Comparison of ENCODE assay signal across 8 cellular contexts in genomic region chr17:39730095-39730921, GRCh38. TPM values are rescaled to one million over a fixed set of nuclear protein-coding genes. Genes with fewer than 3 reads are reported as not detected.
DNase-seq lines count a peak whose midpoint lies in the region; ATAC-seq and TF ChIP-seq lines count a peak whose summit lies in the region.

TSS of gene MIEN1 (minus strand) at chr17:39730532. CDS start at chr17:39730495, 37 bp downstream.

- peaks cover 16% of the 10 kb centered on the region for H3K36me3 Mint-ChIP-seq in activated CD8-positive, alpha-beta T cell treated with anti-CD3 and anti-CD28 coated beads for 36 hours (ENCODE audit: low read depth)

- CTCF ChIA-PET in activated CD8-positive, alpha-beta T cell treated with anti-CD3 and anti-CD28 coated beads for 36 hours (lab: Charles Lee): interaction anchor here (0.7 to 6.3 kb wide), 34 partner anchors 11 to 324 kb away, joined by 3 to 54 read pairs (median 4); partner anchors contain the start of genes IKZF3, MED24, PGAP3 and PNMT

- H3K27ac Mint-ChIP-seq in activated CD8-positive, alpha-beta T cell treated with anti-CD3 and anti-CD28 coated beads for 36 hours: peak within 1 kb of the TSS; percentile 91

- H3K4me1 Mint-ChIP-seq in activated CD8-positive, alpha-beta T cell treated with anti-CD3 and anti-CD28 coated beads for 36 hours (ENCODE audit: low read depth): peaks cover 17% of the 10 kb centered on the region

- peaks cover 0 to 17% of the 10 kb centered on the region in 2 donors for H3K36me3 ChIP-seq in lung (ENCODE audit: control insufficient read depth in 2 of 2, insufficient read depth in 2 of 2, low read length in 2 of 2)

- H3K9me3 Mint-ChIP-seq in activated CD8-positive, alpha-beta T cell treated with anti-CD3 and anti-CD28 coated beads for 36 hours: no peaks in the 10 kb centered on the region

- ATAC-seq in GM19372 (IDR thresholded peaks at IDR 0.05; ENCODE audit: low read depth, unreplicated experiment) (peak; percentile 83), HG03521 (IDR thresholded peaks at IDR 0.05; ENCODE audit: unreplicated experiment) (peak; percentile 90), lung (ENCODE audit: insufficient read depth, low FRiP score) (peak; percentile 98)
- ATAC-seq in activated CD8-positive, alpha-beta T cell treated with anti-CD3 and anti-CD28 coated beads for 36 hours: peak; percentile 96

- H3K4me3 ChIP-seq in lung: peak within 1 kb of the TSS; percentile 64

- POLR2A ChIA-PET in activated CD8-positive, alpha-beta T cell treated with anti-CD3 and anti-CD28 coated beads for 36 hours (lab: Charles Lee): interaction anchor here (0.5 to 4.0 kb wide), 16 partner anchors 13 to 250 kb away, joined by 3 to 16 read pairs (median 4); partner anchors contain the start of genes ERBB2, IKZF3, PGAP3 and PPP1R1B

- intact Hi-C loops in activated CD8-positive, alpha-beta T cell treated with anti-CD3 and anti-CD28 coated beads for 36 hours (cut with micrococcal nuclease): loop anchor here (5.0 kb wide), 1 partner anchor 43 kb away; the partner anchor contains the start of gene PGAP3

- H3K4me1 ChIP-seq in lung (ENCODE audit: control insufficient read depth in 2 of 2, insufficient read depth in 2 of 2, low read length in 2 of 2): peaks cover 0 to 6% of the 10 kb centered on the region in 2 donors

- H3K27ac ChIP-seq in lung (ENCODE audit: low read depth in 1 of 2, low read length in 1 of 2): peak within 1 kb of the TSS; percentile 87 to 88

- H3K4me3 Mint-ChIP-seq in activated CD8-positive, alpha-beta T cell treated with anti-CD3 and anti-CD28 coated beads for 36 hours: peak within 1 kb of the TSS; percentile 93

- TF ChIP-seq CTCF in activated CD8-positive, alpha-beta T cell treated with anti-CD3 and anti-CD28 coated beads for 36 hours (IDR thresholded peaks at IDR 0.05): peak; percentile 99
- peak; percentile 58 for TF ChIP-seq CTCF in lung (IDR thresholded peaks at IDR 0.05; ENCODE audit: control extremely low read depth, extremely low read depth)

- DNase-seq in CD1c-positive myeloid dendritic cell (ENCODE audit: extremely low spot score): peak; percentile 95
- peak; percentile 89 for DNase-seq in NCI-H82 (lab: John Stamatoyannopoulos, UW)
- peak; percentile 94 for DNase-seq in activated CD8-positive, alpha-beta T cell treated with anti-CD3 and anti-CD28 coated beads for 36 hours
- DNase-seq in ecto neural progenitor cell (ENCODE audit: low spot score): peak; percentile 99
- peak; percentile 93 for DNase-seq in lung (ENCODE audit: low spot score)
- DNase-seq in stimulated activated CD4-positive, alpha-beta T cell treated with anti-CD3 and anti-CD28 coated beads, TNF-alpha, amount 100 ng/mL, for 4 hours (ENCODE audit: low read depth in 3 of 3): peak; percentile 90 to 97 (median 91)

- H3K9me3 ChIP-seq in lung (ENCODE audit: control insufficient read depth in 2 of 2, insufficient read depth in 1 of 2, low read length in 1 of 2): no peaks in the 10 kb centered on the region

- 1% methylated on average over 65 of the region's 65 CpGs for WGBS in lung, 2 donors

- H3K27me3 ChIP-seq in lung (ENCODE audit: control insufficient read depth, insufficient read depth): no peaks in the 10 kb centered on the region

- H3K27me3 Mint-ChIP-seq in activated CD8-positive, alpha-beta T cell treated with anti-CD3 and anti-CD28 coated beads for 36 hours: no peaks in the 10 kb centered on the region

RNA-seq across cellular contexts. Expression of gene MIEN1, which starts in this region (rescaled TPM):
- total RNA-seq in activated CD8-positive, alpha-beta T cell treated with anti-CD3 and anti-CD28 coated beads for 36 hours: 10 to 100 TPM; 32.5 to 34.0 TPM
- 10 to 100 TPM; 20.8 to 47.2 TPM for total RNA-seq in lung
- polyA plus RNA-seq in lung: 100 to 1,000 TPM in 1 of 2 donors, 10 to 100 TPM in 1; 69.3 to 136 TPM

Comparison
In these comparisons a context has a peak if more than half of its experiments do, and no peak if none do; other contexts are left out.
1. Peak in every context shown above with its lines: DNase-seq, ATAC-seq, H3K4me3 ChIP-seq and H3K27ac ChIP-seq.